ENCODE assay signal across 8 cellular contexts in the genomic region with DNA sequence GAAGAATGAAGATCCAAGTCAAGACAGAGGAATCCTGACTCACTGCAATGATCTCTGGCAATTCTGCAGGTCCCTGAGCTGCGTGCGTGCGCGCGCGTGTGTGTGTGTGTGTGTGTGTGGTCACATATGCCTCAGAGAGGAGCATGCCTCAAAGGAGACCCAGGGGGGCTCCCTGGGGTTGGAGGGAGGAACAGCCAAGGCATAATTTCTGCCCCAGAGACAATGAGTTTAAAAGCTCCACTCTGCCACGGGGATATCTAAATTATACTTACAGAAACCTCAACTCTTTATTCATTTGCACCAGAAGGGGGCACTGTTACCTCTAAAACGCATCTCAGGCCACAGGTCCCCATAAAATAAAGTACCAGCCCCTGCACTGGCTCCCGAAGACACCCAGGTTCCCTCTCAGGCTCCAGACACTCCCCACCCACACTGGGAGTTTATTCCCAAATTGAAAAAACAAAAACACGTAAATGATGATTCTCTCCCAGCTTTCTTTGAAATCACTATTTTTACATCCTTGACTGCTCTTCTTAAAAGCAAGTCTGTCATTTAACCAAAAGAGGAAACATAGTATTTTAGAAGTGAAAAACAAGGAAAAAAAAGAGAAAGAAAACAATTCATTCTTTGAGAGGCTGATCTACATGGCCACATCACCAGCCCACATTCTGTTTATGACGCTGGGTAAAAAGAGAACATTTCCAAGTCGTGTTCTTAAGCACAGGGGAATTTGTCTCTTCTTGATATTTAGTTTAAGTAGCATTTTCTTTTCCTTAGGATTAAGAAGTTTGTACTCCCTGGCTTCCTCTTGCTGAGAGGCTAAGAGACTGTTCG.
DNase-seq lines count a peak whose midpoint lies in the region; ATAC-seq, FAIRE-seq and TF ChIP-seq lines count a peak whose summit lies in the region.

No MANE protein-coding gene starts in this region.

- H3K36me3 ChIP-seq in NT2/D1 (ENCODE audit: insufficient read depth, insufficient read length, low read length) = no peaks in the 10 kb centered on the region

- H3K9me3 ChIP-seq in NT2/D1 (ENCODE audit: insufficient read depth, low read length) = peaks cover 5% of the 10 kb centered on the region; the same call in 1 of the 2 replicates

- H3K27me3 Mint-ChIP-seq in CD14-positive monocyte (ENCODE audit: low read depth in 3 of 3) = peaks cover 0 to 2% (median 0%) of the 10 kb centered on the region in 3 donors

- peaks cover 0 to 3% (median 0%) of the 10 kb centered on the region in 7 donors for H3K9me3 Mint-ChIP-seq in CD14-positive monocyte

- H3K27ac ChIP-seq in dorsolateral prefrontal cortex = peak overlapping the region in 15 of 59 donors; percentile 6 to 76 (median 29)

- no peaks in the 10 kb centered on the region for H3K4me1 Mint-ChIP-seq in CD14-positive monocyte

- H3K4me3 Mint-ChIP-seq in CD14-positive monocyte = no peak overlapping the region

- no peak for FAIRE-seq in urothelium cell line (lab: Jason Lieb, UNC)

- H3K4me1 ChIP-seq in NT2/D1 (ENCODE audit: insufficient read depth, insufficient read length) = no peaks in the 10 kb centered on the region

- peak; percentile 28 for TF ChIP-seq CTCF in CD14-positive monocyte (IDR thresholded peaks at IDR 0.05)
- TF ChIP-seq CTCF in dorsolateral prefrontal cortex (IDR thresholded peaks at IDR 0.05 in 54 of 56, conservative IDR thresholded peaks at IDR 0.05 in 2 of 56; ENCODE audit: low read depth in 1 of 56, partially characterized antibody in 56 of 56) = peak; percentile 54 to 94 (median 75)

- intact Hi-C loops in CD14-positive monocyte (cut with micrococcal nuclease) = no loop called here
- intact Hi-C loops in dorsolateral prefrontal cortex (cut with DNase I) = loop anchor here (2.0 to 10.0 kb wide), 4 partner anchors 59 to 595 kb away; a partner anchor contains a TSS

- no peaks in the 10 kb centered on the region for H3K36me3 Mint-ChIP-seq in CD14-positive monocyte

- H3K27me3 ChIP-seq in NT2/D1 (ENCODE audit: insufficient read depth, insufficient read length) (no peaks in the 10 kb centered on the region), dorsolateral prefrontal cortex (no peaks in the 10 kb centered on the region)

- no peak overlapping the region for H3K27ac Mint-ChIP-seq in CD14-positive monocyte

- DNase-seq in CD14-positive monocyte (ENCODE audit: low spot score) (no peak), GM19240 (ENCODE audit: insufficient read length, low spot score) (peak; percentile 29), NT2/D1 (ENCODE audit: low read depth, low spot score) (peak; percentile 32), dorsolateral prefrontal cortex (peak in 3 of 10 donors; percentile 25 to 45 (median 33)), lung microvascular endothelial cell (ENCODE audit: low read depth in 2 of 2) (peak; percentile 8 to 74), urothelium cell line (ENCODE audit: low spot score) (peak; percentile 53), NK-92 (lab: John Stamatoyannopoulos, UW; ENCODE audit: unreplicated experiment) (no peak)

- no peak for ATAC-seq in HG02852 (IDR thresholded peaks at IDR 0.05; ENCODE audit: unreplicated experiment)

- no peak overlapping the region for H3K4me3 ChIP-seq in NT2/D1 (ENCODE audit: insufficient read length, low read depth)
- peak overlapping the region in 11 of 59 donors; percentile 3 to 41 (median 25) for H3K4me3 ChIP-seq in dorsolateral prefrontal cortex

- H3K9ac ChIP-seq in NT2/D1 (ENCODE audit: insufficient read length, low read depth) = no peak overlapping the region

Comparison
In these comparisons a context has a peak if more than half of its experiments do, and no peak if none do; other contexts are left out.
1. DNase-seq: peak in GM19240 (single experiment), NT2/D1 (single experiment), lung microvascular endothelial cell (2 of 2) and urothelium cell line (single experiment); none in CD14-positive monocyte (single experiment) and NK-92 (single experiment).
2. intact Hi-C loops: an anchor here in dorsolateral prefrontal cortex (2.0 to 10.0 kb wide); none called in CD14-positive monocyte.